2 cellular contexts compared by ENCODE assay signal in genomic region chr4:139129206-139129605, GRCh38.
TF ChIP-seq lines count a peak whose summit lies in the region.

No MANE protein-coding gene starts in this region.

TF ChIP-seq in GM23338, 12 proteins besides CTCF, POLR2A, EP300 and RAD21 (continued from another document):
- TF ChIP-seq, protein P1, sequence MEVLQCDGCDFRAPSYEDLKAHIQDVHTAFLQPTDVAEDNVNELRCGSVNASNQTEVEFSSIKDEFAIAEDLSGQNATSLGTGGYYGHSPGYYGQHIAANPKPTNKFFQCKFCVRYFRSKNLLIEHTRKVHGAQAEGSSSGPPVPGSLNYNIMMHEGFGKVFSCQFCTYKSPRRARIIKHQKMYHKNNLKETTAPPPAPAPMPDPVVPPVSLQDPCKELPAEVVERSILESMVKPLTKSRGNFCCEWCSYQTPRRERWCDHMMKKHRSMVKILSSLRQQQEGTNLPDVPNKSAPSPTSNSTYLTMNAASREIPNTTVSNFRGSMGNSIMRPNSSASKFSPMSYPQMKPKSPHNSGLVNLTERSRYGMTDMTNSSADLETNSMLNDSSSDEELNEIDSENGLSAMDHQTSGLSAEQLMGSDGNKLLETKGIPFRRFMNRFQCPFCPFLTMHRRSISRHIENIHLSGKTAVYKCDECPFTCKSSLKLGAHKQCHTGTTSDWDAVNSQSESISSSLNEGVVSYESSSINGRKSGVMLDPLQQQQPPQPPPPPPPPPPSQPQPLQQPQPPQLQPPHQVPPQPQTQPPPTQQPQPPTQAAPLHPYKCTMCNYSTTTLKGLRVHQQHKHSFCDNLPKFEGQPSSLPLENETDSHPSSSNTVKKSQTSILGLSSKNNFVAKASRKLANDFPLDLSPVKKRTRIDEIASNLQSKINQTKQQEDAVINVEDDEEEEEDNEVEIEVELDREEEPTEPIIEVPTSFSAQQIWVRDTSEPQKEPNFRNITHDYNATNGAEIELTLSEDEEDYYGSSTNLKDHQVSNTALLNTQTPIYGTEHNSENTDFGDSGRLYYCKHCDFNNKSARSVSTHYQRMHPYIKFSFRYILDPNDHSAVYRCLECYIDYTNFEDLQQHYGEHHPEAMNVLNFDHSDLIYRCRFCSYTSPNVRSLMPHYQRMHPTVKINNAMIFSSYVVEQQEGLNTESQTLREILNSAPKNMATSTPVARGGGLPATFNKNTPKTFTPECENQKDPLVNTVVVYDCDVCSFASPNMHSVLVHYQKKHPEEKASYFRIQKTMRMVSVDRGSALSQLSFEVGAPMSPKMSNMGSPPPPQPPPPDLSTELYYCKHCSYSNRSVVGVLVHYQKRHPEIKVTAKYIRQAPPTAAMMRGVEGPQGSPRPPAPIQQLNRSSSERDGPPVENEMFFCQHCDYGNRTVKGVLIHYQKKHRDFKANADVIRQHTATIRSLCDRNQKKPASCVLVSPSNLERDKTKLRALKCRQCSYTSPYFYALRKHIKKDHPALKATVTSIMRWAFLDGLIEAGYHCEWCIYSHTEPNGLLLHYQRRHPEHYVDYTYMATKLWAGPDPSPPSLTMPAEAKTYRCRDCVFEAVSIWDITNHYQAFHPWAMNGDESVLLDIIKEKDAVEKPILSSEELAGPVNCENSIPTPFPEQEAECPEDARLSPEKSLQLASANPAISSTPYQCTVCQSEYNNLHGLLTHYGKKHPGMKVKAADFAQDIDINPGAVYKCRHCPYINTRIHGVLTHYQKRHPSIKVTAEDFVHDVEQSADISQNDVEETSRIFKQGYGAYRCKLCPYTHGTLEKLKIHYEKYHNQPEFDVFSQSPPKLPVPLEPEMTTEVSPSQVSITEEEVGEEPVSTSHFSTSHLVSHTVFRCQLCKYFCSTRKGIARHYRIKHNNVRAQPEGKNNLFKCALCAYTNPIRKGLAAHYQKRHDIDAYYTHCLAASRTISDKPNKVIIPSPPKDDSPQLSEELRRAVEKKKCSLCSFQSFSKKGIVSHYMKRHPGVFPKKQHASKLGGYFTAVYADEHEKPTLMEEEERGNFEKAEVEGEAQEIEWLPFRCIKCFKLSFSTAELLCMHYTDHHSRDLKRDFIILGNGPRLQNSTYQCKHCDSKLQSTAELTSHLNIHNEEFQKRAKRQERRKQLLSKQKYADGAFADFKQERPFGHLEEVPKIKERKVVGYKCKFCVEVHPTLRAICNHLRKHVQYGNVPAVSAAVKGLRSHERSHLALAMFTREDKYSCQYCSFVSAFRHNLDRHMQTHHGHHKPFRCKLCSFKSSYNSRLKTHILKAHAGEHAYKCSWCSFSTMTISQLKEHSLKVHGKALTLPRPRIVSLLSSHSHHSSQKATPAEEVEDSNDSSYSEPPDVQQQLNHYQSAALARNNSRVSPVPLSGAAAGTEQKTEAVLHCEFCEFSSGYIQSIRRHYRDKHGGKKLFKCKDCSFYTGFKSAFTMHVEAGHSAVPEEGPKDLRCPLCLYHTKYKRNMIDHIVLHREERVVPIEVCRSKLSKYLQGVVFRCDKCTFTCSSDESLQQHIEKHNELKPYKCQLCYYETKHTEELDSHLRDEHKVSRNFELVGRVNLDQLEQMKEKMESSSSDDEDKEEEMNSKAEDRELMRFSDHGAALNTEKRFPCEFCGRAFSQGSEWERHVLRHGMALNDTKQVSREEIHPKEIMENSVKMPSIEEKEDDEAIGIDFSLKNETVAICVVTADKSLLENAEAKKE (CRISPR knock-in tag; IDR thresholded peaks at IDR 0.05), result no peak
- TF ChIP-seq REST (IDR thresholded peaks at IDR 0.05; ENCODE audit: unreplicated experiment) (no peak), CREB1 (CRISPR knock-in tag; IDR thresholded peaks at IDR 0.05; ENCODE audit: low read depth) (no peak), JUNB (IDR thresholded peaks at IDR 0.05; ENCODE audit: unreplicated experiment) (no peak), EZH2phosphoT487 (IDR thresholded peaks at IDR 0.05; ENCODE audit: unreplicated experiment) (no peak), ZNF331 (CRISPR knock-in tag; IDR thresholded peaks at IDR 0.05; ENCODE audit: low read depth) (no peak), EZH2 (IDR thresholded peaks at IDR 0.05; ENCODE audit: low read depth, unreplicated experiment) (no peak), NANOG (IDR thresholded peaks at IDR 0.05; ENCODE audit: borderline replicate concordance) (no peak), STAT1 (IDR thresholded peaks at IDR 0.05; ENCODE audit: unreplicated experiment) (no peak)

TF ChIP-seq in WTC11, 78 proteins besides CTCF, POLR2A, EP300 and RAD21 (continued from another document):
- TF ChIP-seq E2F4 (CRISPR knock-in tag; IDR thresholded peaks at IDR 0.05; ENCODE audit: borderline replicate concordance, low read depth) (no peak), IRF1 (CRISPR knock-in tag; IDR thresholded peaks at IDR 0.05) (no peak), KAT7 (CRISPR knock-in tag; IDR thresholded peaks at IDR 0.05; ENCODE audit: borderline replicate concordance) (no peak)
TF ChIP-seq in WTC11: peak in this region for 0.
